1 cellular context compared by ENCODE assay signal in the genomic region with DNA sequence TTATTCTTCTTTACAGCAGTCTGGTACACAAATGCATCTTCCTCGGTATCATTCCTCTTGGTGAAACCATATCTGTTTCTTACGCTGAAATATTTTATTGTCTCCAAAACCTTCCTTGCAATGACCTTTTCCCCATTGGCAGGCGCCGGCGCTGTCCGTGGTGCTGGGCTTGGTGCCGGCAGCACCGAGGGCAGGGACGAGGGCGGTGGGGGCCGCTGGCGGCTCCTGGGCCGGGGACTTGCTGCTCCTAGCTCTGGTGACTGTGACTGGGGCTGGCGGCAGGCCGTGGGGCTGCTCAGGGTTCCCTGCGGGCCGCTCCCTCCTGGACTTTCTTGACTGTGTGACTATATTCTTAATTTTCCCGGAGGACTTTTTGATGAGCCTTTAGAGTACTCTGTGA.
TF ChIP-seq lines count a peak whose summit lies in the region.

No MANE protein-coding gene starts in this region.

TF ChIP-seq in SK-N-SH treated with all-trans-retinoic acid at 6 μM for 48 hours, 23 proteins besides CTCF, POLR2A, EP300 and RAD21 (continued from another document):
- TF ChIP-seq, protein P1, sequence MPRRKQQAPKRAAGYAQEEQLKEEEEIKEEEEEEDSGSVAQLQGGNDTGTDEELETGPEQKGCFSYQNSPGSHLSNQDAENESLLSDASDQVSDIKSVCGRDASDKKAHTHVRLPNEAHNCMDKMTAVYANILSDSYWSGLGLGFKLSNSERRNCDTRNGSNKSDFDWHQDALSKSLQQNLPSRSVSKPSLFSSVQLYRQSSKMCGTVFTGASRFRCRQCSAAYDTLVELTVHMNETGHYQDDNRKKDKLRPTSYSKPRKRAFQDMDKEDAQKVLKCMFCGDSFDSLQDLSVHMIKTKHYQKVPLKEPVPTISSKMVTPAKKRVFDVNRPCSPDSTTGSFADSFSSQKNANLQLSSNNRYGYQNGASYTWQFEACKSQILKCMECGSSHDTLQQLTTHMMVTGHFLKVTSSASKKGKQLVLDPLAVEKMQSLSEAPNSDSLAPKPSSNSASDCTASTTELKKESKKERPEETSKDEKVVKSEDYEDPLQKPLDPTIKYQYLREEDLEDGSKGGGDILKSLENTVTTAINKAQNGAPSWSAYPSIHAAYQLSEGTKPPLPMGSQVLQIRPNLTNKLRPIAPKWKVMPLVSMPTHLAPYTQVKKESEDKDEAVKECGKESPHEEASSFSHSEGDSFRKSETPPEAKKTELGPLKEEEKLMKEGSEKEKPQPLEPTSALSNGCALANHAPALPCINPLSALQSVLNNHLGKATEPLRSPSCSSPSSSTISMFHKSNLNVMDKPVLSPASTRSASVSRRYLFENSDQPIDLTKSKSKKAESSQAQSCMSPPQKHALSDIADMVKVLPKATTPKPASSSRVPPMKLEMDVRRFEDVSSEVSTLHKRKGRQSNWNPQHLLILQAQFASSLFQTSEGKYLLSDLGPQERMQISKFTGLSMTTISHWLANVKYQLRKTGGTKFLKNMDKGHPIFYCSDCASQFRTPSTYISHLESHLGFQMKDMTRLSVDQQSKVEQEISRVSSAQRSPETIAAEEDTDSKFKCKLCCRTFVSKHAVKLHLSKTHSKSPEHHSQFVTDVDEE (CRISPR knock-in tag; IDR thresholded peaks at IDR 0.05), result no peak
- TF ChIP-seq PPARA (CRISPR knock-in tag; IDR thresholded peaks at IDR 0.05; ENCODE audit: borderline replicate concordance), result no peak
- TF ChIP-seq ZFP30 (CRISPR knock-in tag; IDR thresholded peaks at IDR 0.05), result no peak
- TF ChIP-seq SNAI2 (CRISPR knock-in tag; IDR thresholded peaks at IDR 0.05), result no peak
- TF ChIP-seq, protein P2, sequence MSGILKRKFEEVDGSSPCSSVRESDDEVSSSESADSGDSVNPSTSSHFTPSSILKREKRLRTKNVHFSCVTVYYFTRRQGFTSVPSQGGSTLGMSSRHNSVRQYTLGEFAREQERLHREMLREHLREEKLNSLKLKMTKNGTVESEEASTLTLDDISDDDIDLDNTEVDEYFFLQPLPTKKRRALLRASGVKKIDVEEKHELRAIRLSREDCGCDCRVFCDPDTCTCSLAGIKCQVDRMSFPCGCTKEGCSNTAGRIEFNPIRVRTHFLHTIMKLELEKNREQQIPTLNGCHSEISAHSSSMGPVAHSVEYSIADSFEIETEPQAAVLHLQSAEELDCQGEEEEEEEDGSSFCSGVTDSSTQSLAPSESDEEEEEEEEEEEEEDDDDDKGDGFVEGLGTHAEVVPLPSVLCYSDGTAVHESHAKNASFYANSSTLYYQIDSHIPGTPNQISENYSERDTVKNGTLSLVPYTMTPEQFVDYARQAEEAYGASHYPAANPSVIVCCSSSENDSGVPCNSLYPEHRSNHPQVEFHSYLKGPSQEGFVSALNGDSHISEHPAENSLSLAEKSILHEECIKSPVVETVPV (CRISPR knock-in tag; IDR thresholded peaks at IDR 0.05), result no peak
- TF ChIP-seq, protein P3, sequence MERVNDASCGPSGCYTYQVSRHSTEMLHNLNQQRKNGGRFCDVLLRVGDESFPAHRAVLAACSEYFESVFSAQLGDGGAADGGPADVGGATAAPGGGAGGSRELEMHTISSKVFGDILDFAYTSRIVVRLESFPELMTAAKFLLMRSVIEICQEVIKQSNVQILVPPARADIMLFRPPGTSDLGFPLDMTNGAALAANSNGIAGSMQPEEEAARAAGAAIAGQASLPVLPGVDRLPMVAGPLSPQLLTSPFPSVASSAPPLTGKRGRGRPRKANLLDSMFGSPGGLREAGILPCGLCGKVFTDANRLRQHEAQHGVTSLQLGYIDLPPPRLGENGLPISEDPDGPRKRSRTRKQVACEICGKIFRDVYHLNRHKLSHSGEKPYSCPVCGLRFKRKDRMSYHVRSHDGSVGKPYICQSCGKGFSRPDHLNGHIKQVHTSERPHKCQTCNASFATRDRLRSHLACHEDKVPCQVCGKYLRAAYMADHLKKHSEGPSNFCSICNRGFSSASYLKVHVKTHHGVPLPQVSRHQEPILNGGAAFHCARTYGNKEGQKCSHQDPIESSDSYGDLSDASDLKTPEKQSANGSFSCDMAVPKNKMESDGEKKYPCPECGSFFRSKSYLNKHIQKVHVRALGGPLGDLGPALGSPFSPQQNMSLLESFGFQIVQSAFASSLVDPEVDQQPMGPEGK (CRISPR knock-in tag; IDR thresholded peaks at IDR 0.05; ENCODE audit: borderline replicate concordance), result no peak
- no peak for TF ChIP-seq CSDC2 (CRISPR knock-in tag; IDR thresholded peaks at IDR 0.05)
- no peak for TF ChIP-seq ARNTL (CRISPR knock-in tag; IDR thresholded peaks at IDR 0.05; ENCODE audit: borderline replicate concordance, low read depth)
- no peak for TF ChIP-seq ZNF8 (CRISPR knock-in tag; IDR thresholded peaks at IDR 0.05)
- TF ChIP-seq ZC3H10 (CRISPR knock-in tag; IDR thresholded peaks at IDR 0.05), result no peak
- no peak for TF ChIP-seq BACH2 (CRISPR knock-in tag; IDR thresholded peaks at IDR 0.05; ENCODE audit: borderline replicate concordance)
- TF ChIP-seq, protein P4, sequence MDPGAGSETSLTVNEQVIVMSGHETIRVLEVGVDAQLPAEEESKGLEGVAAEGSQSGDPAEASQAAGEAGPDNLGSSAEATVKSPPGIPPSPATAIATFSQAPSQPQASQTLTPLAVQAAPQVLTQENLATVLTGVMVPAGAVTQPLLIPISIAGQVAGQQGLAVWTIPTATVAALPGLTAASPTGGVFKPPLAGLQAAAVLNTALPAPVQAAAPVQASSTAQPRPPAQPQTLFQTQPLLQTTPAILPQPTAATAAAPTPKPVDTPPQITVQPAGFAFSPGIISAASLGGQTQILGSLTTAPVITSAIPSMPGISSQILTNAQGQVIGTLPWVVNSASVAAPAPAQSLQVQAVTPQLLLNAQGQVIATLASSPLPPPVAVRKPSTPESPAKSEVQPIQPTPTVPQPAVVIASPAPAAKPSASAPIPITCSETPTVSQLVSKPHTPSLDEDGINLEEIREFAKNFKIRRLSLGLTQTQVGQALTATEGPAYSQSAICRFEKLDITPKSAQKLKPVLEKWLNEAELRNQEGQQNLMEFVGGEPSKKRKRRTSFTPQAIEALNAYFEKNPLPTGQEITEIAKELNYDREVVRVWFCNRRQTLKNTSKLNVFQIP (CRISPR knock-in tag; IDR thresholded peaks at IDR 0.05; ENCODE audit: borderline replicate concordance, low read depth), result no peak
- TF ChIP-seq ESRRG (CRISPR knock-in tag; IDR thresholded peaks at IDR 0.05), result no peak
- no peak for TF ChIP-seq ISL1 (CRISPR knock-in tag; IDR thresholded peaks at IDR 0.05)
- no peak for TF ChIP-seq TOX (CRISPR knock-in tag; IDR thresholded peaks at IDR 0.05; ENCODE audit: borderline replicate concordance)
TF ChIP-seq in SK-N-SH treated with all-trans-retinoic acid at 6 μM for 48 hours: peak in this region for 0.
